Comparison of ENCODE assay signal across 8 cellular contexts in genomic region chr5:175796536-175797499, GRCh38.
DNase-seq lines count a peak whose midpoint lies in the region; ATAC-seq, FAIRE-seq and TF ChIP-seq lines count a peak whose summit lies in the region.

No MANE protein-coding gene starts in this region.

- H3K27me3 Mint-ChIP-seq in Caco-2 (ENCODE audit: insufficient read depth, unreplicated experiment), result peaks cover 21% of the 10 kb centered on the region

- DNase-seq in Caco-2, result peak; percentile 84 to 95
- peak; percentile 74 for DNase-seq in GOT3 (lab: John Stamatoyannopoulos, UW)
- peak; percentile 69 for DNase-seq in NCI-H1092 treated with DMSO at 0.1 percent for 48 hours (lab: John Stamatoyannopoulos, UW)
- DNase-seq in activated CD4-positive, alpha-beta T cell treated with anti-CD3 and anti-CD28 coated beads for 1 hour, result peak; percentile 58
- peak in 45 of 61 donors; percentile 12 to 77 (median 50) for DNase-seq in caudate nucleus (lab: John Stamatoyannopoulos, UW)
- peak; percentile 93 for DNase-seq in kidney
- peak; percentile 56 to 73 for DNase-seq in stimulated activated CD4-positive, alpha-beta T cell treated with anti-CD3 and anti-CD28 coated beads, Interleukin-1b, Interleukin-23, amount 100 ng/mL, for 4 hours (ENCODE audit: low read depth in 2 of 2)

- H3K27me3 ChIP-seq in Caco-2 (replicated peaks; ENCODE audit: control insufficient read depth, insufficient read depth, low read length), result peaks cover 1% of the 10 kb centered on the region; the same call in 1 of the 2 replicates

- no peaks in the 10 kb centered on the region for H3K36me3 Mint-ChIP-seq in Caco-2 (ENCODE audit: insufficient read depth, unreplicated experiment)

- POLR2A ChIA-PET in Caco-2 (lab: Charles Lee), result interaction anchor here (0.6 kb wide), 1 partner anchor 12 kb away, joined by 7 read pairs; no protein-coding TSS in a partner anchor

- no peaks in the 10 kb centered on the region for H3K36me3 ChIP-seq in Caco-2 (ENCODE audit: control insufficient read depth, insufficient read depth, low read length)
- H3K36me3 ChIP-seq in kidney (ENCODE audit: control insufficient read depth in 1 of 2, insufficient read depth in 2 of 2, low read length in 2 of 2), result no peaks in the 10 kb centered on the region

- H3K27ac ChIP-seq in caudate nucleus (ENCODE audit: low read depth, low read length) (no peak overlapping the region), kidney (ENCODE audit: low read depth in 2 of 2, low read length in 2 of 2) (no peak overlapping the region)

- no peaks in the 10 kb centered on the region for H3K9me3 ChIP-seq in Caco-2
- no peaks in the 10 kb centered on the region for H3K9me3 ChIP-seq in kidney (ENCODE audit: control insufficient read depth in 1 of 2, low read length in 2 of 2)

- H3K4me3 ChIP-seq in Caco-2 (ENCODE audit: low read depth, low read length), result peak overlapping the region; percentile 29
- H3K4me3 ChIP-seq in kidney (ENCODE audit: low read length in 2 of 2), result no peak overlapping the region

- peaks cover 10% of the 10 kb centered on the region; the same call in 1 of the 2 replicates for H3K4me1 ChIP-seq in Caco-2
- no peaks in the 10 kb centered on the region for H3K4me1 ChIP-seq in kidney (ENCODE audit: control insufficient read depth in 1 of 2, insufficient read depth in 1 of 2, low read depth in 1 of 2, low read length in 2 of 2)

- no peak overlapping the region for H3K9ac ChIP-seq in kidney (ENCODE audit: low read length in 2 of 2)

- FAIRE-seq in kidney (lab: Jason Lieb, UNC), result no peak

- H3K4me1 Mint-ChIP-seq in Caco-2 (ENCODE audit: low read depth, unreplicated experiment), result no peaks in the 10 kb centered on the region

- BruUV-seq in Caco-2 (replicated peaks; lab: Mats Ljungman, UMichigan), result no TSS peak

- no peak for ATAC-seq in HG03025 (IDR thresholded peaks at IDR 0.05; ENCODE audit: low FRiP score, unreplicated experiment)

- CTCF ChIA-PET in Caco-2 (lab: Charles Lee), result interaction anchor here (0.6 to 1.3 kb wide), 8 partner anchors 13 to 865 kb away, joined by 3 to 11 read pairs (median 4); partner anchors contain the start of gene CPLX2

- H3K4me3 Mint-ChIP-seq in Caco-2 (ENCODE audit: unreplicated experiment), result peak overlapping the region; percentile 65

- no peak overlapping the region for H3K27ac Mint-ChIP-seq in Caco-2 (ENCODE audit: unreplicated experiment)

- intact Hi-C loops in Caco-2 (cut with micrococcal nuclease; ENCODE audit: unreplicated experiment) (loop anchor here (5.0 kb wide), 1 partner anchor 75 kb away; the partner anchor contains the start of gene CPLX2), kidney (cut with DNase I) (no loop called here)

- TF ChIP-seq CTCF in Caco-2 (IDR thresholded peaks at IDR 0.05; ENCODE audit: insufficient read depth in 1 of 2, low read depth in 1 of 2, low read length in 1 of 2, severe bottlenecking in 1 of 2, unreplicated experiment in 1 of 2) (no peak), kidney (IDR thresholded peaks at IDR 0.05; ENCODE audit: borderline replicate concordance, extremely low read depth, insufficient read depth) (no peak)

- H3K9me3 Mint-ChIP-seq in Caco-2 (ENCODE audit: unreplicated experiment), result no peaks in the 10 kb centered on the region
